20 cellular contexts compared by ENCODE assay signal in genomic region chr16:61681124-61681523, GRCh38.
"Had no signal": no experiment of that assay in that cellular context is flagged by ENCODE, and none has a peak within 500 bp of the region (broad histone marks: within the 10 kb centered on the region; RNA-seq: fewer than 3 reads in every experiment).

No MANE protein-coding gene starts in this region.

- H3K27me3 ChIP-seq: brain microvascular endothelial cell, gastrocnemius medialis, heart left ventricle, ovary, stomach, upper lobe of right lung had no signal

- H3K4me3 ChIP-seq: coronary artery, gastrocnemius medialis, heart left ventricle, ovary, smooth muscle cell, stomach, upper lobe of right lung had no signal

- H3K4me1 ChIP-seq: gastrocnemius medialis, heart left ventricle, stomach, upper lobe of right lung had no signal

- H3K36me3 ChIP-seq: brain microvascular endothelial cell, gastrocnemius medialis, heart left ventricle, ovary, stomach, upper lobe of right lung had no signal

- H3K9me3 ChIP-seq: gastrocnemius medialis, heart left ventricle, ovary, upper lobe of right lung had no signal

- DNase-seq: activated B cell treated with CpG ODN at 0.5 μM for 24 hours; activated CD4-positive, alpha-beta T cell treated with anti-CD3 and anti-CD28 coated beads for 48 hours; activated CD8-positive, alpha-beta T cell treated with anti-CD3 and anti-CD28 coated beads for 36 hours; activated naive CD4-positive, alpha-beta T cell; activated naive CD8-positive, alpha-beta T cell treated with anti-CD3 and anti-CD28 coated beads for 36 hours; activated T-cell treated with anti-CD3 and anti-CD28 coated beads, Interleukin-2, amount 50 U/mL, for 1 hour; brain microvascular endothelial cell; gastrocnemius medialis; heart left ventricle; left ventricle myocardium superior; natural killer cell; ovary; stimulated activated CD4-positive, alpha-beta T cell treated with anti-CD3 and anti-CD28 coated beads, Interleukin-4, amount 100 ng/mL, for 24 hours; stomach; upper lobe of right lung had no signal

- ATAC-seq: activated CD8-positive, alpha-beta T cell treated with anti-CD3 and anti-CD28 coated beads for 36 hours; activated T-helper 17 cell treated with anti-CD3 and anti-CD28 coated beads, Interleukin-2, amount 50 U/mL, for 72 hours; gastrocnemius medialis; heart left ventricle; left ventricle myocardium superior; natural killer cell; sciatic nerve; stimulated activated effector memory CD8-positive, alpha-beta T cell treated with anti-CD3 and anti-CD28 coated beads, Interleukin-12 subunit alpha, Interleukin-12 subunit beta, amount 100 ng/mL, for 72 hours; upper lobe of right lung had no signal

- H3K27ac ChIP-seq: brain microvascular endothelial cell, coronary artery, gastrocnemius medialis, heart left ventricle, ovary, stomach, upper lobe of right lung had no signal
